ENCODE assay signal across 1 cellular context in the genomic region with DNA sequence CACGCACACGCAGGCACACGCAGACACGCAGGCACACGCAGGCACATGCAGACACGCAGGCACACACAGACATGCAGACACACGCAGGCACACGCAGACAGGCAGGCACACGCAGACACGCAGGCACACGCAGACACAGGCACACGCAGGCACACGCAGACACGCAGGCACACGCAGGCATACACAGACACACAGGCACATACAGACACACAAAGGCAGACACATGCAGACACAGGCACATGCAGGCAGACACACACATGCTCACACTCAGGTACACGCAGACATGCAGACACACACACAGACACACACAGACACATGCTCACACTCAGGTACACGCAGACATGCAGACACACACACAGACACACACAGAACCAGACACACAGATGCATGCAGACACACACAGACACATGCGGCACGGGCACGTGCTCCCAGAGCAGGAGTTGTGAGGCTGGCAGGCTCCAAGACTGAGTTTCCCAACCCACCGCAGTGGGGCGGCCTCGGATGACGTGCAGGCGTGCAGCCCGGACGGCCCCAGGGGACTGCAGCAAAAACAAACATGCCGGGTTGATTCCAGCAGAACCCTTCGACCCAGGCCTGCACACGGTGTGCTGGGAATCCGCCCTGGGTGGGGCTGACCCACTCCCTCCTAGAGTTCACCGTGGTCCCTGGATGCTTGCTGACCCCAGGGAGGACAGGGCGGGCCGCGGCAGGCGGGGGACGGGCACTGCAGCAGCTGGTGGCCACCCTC.
TF ChIP-seq lines count a peak whose summit lies in the region.

No MANE protein-coding gene starts in this region.

TF ChIP-seq in HepG2, 621 proteins besides CTCF, POLR2A, EP300 and RAD21 (continued from another document and continues in another):
- TF ChIP-seq ZC3H13 (CRISPR knock-in tag; IDR thresholded peaks at IDR 0.05) (no peak), ZNF724P (CRISPR knock-in tag; IDR thresholded peaks at IDR 0.05; ENCODE audit: borderline replicate concordance) (0 out of 2 replicates have a peak, but pooled peaks have one; percentile 68), HDAC2 (CRISPR knock-in tag; IDR thresholded peaks at IDR 0.05) (peak; percentile 80; the same call in 1 of the 2 replicates), HNF4G (IDR thresholded peaks at IDR 0.05; ENCODE audit: borderline replicate concordance, low read depth, low read length) (peak; percentile 57; the same call in 1 of the 2 replicates), HNF4G (CRISPR knock-in tag; IDR thresholded peaks at IDR 0.05; ENCODE audit: borderline replicate concordance, low read depth) (no peak; the same call in 1 of the 2 replicates), ZNF350 (CRISPR knock-in tag; IDR thresholded peaks at IDR 0.05; ENCODE audit: borderline replicate concordance, low read depth) (peak; percentile 47; the same call in 1 of the 2 replicates), ZNF30 (CRISPR knock-in tag; IDR thresholded peaks at IDR 0.05) (no peak), PCBP2 (optimal IDR thresholded peaks at IDR 0.05; ENCODE audit: low read depth, low read length, poor library complexity, severe bottlenecking) (no peak), KMT2B (CRISPR knock-in tag; IDR thresholded peaks at IDR 0.05) (no peak; the same call in 1 of the 2 replicates), SMARCC2 (IDR thresholded peaks at IDR 0.05) (no peak), MZF1 (CRISPR knock-in tag; IDR thresholded peaks at IDR 0.05; ENCODE audit: borderline replicate concordance) (no peak), RBM22 (optimal IDR thresholded peaks at IDR 0.05; ENCODE audit: low read length) (no peak), ZNF260 (CRISPR knock-in tag; IDR thresholded peaks at IDR 0.05; ENCODE audit: borderline replicate concordance, low read depth) (no peak), KAT2B (IDR thresholded peaks at IDR 0.05; ENCODE audit: borderline replicate concordance, low read depth, low read length) (no peak), TBX2 (CRISPR knock-in tag; IDR thresholded peaks at IDR 0.05; ENCODE audit: borderline replicate concordance) (peak; percentile 84), ARID2 (CRISPR knock-in tag; IDR thresholded peaks at IDR 0.05; ENCODE audit: borderline replicate concordance) (no peak), ZNF329 (CRISPR knock-in tag; IDR thresholded peaks at IDR 0.05; ENCODE audit: low read depth) (no peak), HIVEP1 (CRISPR knock-in tag; IDR thresholded peaks at IDR 0.05) (peak; percentile 53; the same call in 1 of the 2 replicates), IRX3 (CRISPR knock-in tag; IDR thresholded peaks at IDR 0.05; ENCODE audit: borderline replicate concordance, low read depth) (no peak), ZNF264 (CRISPR knock-in tag; IDR thresholded peaks at IDR 0.05) (peak; percentile 20; the same call in 1 of the 2 replicates), ZKSCAN1 (IDR thresholded peaks at IDR 0.05; ENCODE audit: low read length) (no peak), ZNF296 (CRISPR knock-in tag; conservative IDR thresholded peaks at IDR 0.05) (no peak), AGO1 (IDR thresholded peaks at IDR 0.05; ENCODE audit: low read depth, low read length, poor library complexity, severe bottlenecking) (no peak), ZNF224 (CRISPR knock-in tag; IDR thresholded peaks at IDR 0.05) (no peak), ZFP37 (CRISPR knock-in tag; IDR thresholded peaks at IDR 0.05; ENCODE audit: borderline replicate concordance) (no peak), ZNF256 (CRISPR knock-in tag; conservative IDR thresholded peaks at IDR 0.05) (no peak), SOX13 (IDR thresholded peaks at IDR 0.05) (no peak), SOX13 (CRISPR knock-in tag; conservative IDR thresholded peaks at IDR 0.05 in 1 of 2, IDR thresholded peaks at IDR 0.05 in 1 of 2) (peak in 1 of 2 experiments; percentile 64; a peak in 1 of 4 replicates), HDAC1 (CRISPR knock-in tag; IDR thresholded peaks at IDR 0.05) (no peak)
- TF ChIP-seq, protein P1, sequence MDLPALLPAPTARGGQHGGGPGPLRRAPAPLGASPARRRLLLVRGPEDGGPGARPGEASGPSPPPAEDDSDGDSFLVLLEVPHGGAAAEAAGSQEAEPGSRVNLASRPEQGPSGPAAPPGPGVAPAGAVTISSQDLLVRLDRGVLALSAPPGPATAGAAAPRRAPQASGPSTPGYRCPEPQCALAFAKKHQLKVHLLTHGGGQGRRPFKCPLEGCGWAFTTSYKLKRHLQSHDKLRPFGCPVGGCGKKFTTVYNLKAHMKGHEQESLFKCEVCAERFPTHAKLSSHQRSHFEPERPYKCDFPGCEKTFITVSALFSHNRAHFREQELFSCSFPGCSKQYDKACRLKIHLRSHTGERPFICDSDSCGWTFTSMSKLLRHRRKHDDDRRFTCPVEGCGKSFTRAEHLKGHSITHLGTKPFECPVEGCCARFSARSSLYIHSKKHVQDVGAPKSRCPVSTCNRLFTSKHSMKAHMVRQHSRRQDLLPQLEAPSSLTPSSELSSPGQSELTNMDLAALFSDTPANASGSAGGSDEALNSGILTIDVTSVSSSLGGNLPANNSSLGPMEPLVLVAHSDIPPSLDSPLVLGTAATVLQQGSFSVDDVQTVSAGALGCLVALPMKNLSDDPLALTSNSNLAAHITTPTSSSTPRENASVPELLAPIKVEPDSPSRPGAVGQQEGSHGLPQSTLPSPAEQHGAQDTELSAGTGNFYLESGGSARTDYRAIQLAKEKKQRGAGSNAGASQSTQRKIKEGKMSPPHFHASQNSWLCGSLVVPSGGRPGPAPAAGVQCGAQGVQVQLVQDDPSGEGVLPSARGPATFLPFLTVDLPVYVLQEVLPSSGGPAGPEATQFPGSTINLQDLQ (CRISPR knock-in tag; IDR thresholded peaks at IDR 0.05), result no peak
- TF ChIP-seq, protein P2, sequence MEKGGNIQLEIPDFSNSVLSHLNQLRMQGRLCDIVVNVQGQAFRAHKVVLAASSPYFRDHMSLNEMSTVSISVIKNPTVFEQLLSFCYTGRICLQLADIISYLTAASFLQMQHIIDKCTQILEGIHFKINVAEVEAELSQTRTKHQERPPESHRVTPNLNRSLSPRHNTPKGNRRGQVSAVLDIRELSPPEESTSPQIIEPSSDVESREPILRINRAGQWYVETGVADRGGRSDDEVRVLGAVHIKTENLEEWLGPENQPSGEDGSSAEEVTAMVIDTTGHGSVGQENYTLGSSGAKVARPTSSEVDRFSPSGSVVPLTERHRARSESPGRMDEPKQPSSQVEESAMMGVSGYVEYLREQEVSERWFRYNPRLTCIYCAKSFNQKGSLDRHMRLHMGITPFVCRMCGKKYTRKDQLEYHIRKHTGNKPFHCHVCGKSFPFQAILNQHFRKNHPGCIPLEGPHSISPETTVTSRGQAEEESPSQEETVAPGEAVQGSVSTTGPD (CRISPR knock-in tag; IDR thresholded peaks at IDR 0.05), result no peak
- TF ChIP-seq, protein P3, sequence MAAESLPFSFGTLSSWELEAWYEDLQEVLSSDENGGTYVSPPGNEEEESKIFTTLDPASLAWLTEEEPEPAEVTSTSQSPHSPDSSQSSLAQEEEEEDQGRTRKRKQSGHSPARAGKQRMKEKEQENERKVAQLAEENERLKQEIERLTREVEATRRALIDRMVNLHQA (CRISPR knock-in tag; IDR thresholded peaks at IDR 0.05), result no peak
- TF ChIP-seq, protein P4, sequence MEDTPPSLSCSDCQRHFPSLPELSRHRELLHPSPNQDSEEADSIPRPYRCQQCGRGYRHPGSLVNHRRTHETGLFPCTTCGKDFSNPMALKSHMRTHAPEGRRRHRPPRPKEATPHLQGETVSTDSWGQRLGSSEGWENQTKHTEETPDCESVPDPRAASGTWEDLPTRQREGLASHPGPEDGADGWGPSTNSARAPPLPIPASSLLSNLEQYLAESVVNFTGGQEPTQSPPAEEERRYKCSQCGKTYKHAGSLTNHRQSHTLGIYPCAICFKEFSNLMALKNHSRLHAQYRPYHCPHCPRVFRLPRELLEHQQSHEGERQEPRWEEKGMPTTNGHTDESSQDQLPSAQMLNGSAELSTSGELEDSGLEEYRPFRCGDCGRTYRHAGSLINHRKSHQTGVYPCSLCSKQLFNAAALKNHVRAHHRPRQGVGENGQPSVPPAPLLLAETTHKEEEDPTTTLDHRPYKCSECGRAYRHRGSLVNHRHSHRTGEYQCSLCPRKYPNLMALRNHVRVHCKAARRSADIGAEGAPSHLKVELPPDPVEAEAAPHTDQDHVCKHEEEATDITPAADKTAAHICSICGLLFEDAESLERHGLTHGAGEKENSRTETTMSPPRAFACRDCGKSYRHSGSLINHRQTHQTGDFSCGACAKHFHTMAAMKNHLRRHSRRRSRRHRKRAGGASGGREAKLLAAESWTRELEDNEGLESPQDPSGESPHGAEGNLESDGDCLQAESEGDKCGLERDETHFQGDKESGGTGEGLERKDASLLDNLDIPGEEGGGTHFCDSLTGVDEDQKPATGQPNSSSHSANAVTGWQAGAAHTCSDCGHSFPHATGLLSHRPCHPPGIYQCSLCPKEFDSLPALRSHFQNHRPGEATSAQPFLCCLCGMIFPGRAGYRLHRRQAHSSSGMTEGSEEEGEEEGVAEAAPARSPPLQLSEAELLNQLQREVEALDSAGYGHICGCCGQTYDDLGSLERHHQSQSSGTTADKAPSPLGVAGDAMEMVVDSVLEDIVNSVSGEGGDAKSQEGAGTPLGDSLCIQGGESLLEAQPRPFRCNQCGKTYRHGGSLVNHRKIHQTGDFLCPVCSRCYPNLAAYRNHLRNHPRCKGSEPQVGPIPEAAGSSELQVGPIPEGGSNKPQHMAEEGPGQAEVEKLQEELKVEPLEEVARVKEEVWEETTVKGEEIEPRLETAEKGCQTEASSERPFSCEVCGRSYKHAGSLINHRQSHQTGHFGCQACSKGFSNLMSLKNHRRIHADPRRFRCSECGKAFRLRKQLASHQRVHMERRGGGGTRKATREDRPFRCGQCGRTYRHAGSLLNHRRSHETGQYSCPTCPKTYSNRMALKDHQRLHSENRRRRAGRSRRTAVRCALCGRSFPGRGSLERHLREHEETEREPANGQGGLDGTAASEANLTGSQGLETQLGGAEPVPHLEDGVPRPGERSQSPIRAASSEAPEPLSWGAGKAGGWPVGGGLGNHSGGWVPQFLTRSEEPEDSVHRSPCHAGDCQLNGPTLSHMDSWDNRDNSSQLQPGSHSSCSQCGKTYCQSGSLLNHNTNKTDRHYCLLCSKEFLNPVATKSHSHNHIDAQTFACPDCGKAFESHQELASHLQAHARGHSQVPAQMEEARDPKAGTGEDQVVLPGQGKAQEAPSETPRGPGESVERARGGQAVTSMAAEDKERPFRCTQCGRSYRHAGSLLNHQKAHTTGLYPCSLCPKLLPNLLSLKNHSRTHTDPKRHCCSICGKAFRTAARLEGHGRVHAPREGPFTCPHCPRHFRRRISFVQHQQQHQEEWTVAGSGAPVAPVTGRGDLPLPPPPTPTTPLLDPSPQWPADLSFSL (CRISPR knock-in tag; IDR thresholded peaks at IDR 0.05), result peak; percentile 91
- TF ChIP-seq, protein P5, sequence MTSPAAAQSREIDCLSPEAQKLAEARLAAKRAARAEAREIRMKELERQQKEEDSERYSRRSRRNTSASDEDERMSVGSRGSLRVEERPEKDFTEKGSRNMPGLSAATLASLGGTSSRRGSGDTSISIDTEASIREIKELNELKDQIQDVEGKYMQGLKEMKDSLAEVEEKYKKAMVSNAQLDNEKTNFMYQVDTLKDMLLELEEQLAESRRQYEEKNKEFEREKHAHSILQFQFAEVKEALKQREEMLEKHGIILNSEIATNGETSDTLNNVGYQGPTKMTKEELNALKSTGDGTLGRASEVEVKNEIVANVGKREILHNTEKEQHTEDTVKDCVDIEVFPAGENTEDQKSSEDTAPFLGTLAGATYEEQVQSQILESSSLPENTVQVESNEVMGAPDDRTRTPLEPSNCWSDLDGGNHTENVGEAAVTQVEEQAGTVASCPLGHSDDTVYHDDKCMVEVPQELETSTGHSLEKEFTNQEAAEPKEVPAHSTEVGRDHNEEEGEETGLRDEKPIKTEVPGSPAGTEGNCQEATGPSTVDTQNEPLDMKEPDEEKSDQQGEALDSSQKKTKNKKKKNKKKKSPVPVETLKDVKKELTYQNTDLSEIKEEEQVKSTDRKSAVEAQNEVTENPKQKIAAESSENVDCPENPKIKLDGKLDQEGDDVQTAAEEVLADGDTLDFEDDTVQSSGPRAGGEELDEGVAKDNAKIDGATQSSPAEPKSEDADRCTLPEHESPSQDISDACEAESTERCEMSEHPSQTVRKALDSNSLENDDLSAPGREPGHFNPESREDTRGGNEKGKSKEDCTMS (CRISPR knock-in tag; conservative IDR thresholded peaks at IDR 0.05), result no peak
- TF ChIP-seq, protein P6, sequence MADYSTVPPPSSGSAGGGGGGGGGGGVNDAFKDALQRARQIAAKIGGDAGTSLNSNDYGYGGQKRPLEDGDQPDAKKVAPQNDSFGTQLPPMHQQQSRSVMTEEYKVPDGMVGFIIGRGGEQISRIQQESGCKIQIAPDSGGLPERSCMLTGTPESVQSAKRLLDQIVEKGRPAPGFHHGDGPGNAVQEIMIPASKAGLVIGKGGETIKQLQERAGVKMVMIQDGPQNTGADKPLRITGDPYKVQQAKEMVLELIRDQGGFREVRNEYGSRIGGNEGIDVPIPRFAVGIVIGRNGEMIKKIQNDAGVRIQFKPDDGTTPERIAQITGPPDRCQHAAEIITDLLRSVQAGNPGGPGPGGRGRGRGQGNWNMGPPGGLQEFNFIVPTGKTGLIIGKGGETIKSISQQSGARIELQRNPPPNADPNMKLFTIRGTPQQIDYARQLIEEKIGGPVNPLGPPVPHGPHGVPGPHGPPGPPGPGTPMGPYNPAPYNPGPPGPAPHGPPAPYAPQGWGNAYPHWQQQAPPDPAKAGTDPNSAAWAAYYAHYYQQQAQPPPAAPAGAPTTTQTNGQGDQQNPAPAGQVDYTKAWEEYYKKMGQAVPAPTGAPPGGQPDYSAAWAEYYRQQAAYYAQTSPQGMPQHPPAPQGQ (CRISPR knock-in tag; IDR thresholded peaks at IDR 0.05; ENCODE audit: borderline replicate concordance), result 0 out of 2 replicates have a peak, but pooled peaks have one; percentile 65
- TF ChIP-seq, protein P7, sequence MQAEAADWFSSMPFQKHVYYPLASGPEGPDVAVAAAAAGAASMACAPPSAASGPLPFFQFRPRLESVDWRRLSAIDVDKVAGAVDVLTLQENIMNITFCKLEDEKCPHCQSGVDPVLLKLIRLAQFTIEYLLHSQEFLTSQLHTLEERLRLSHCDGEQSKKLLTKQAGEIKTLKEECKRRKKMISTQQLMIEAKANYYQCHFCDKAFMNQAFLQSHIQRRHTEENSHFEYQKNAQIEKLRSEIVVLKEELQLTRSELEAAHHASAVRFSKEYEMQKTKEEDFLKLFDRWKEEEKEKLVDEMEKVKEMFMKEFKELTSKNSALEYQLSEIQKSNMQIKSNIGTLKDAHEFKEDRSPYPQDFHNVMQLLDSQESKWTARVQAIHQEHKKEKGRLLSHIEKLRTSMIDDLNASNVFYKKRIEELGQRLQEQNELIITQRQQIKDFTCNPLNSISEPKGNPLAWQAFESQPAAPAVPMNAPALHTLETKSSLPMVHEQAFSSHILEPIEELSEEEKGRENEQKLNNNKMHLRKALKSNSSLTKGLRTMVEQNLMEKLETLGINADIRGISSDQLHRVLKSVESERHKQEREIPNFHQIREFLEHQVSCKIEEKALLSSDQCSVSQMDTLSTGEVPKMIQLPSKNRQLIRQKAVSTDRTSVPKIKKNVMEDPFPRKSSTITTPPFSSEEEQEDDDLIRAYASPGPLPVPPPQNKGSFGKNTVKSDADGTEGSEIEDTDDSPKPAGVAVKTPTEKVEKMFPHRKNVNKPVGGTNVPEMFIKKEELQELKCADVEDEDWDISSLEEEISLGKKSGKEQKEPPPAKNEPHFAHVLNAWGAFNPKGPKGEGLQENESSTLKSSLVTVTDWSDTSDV (CRISPR knock-in tag; IDR thresholded peaks at IDR 0.05), result peak; percentile 89; the same call in 1 of the 2 replicates
- TF ChIP-seq, protein P8, sequence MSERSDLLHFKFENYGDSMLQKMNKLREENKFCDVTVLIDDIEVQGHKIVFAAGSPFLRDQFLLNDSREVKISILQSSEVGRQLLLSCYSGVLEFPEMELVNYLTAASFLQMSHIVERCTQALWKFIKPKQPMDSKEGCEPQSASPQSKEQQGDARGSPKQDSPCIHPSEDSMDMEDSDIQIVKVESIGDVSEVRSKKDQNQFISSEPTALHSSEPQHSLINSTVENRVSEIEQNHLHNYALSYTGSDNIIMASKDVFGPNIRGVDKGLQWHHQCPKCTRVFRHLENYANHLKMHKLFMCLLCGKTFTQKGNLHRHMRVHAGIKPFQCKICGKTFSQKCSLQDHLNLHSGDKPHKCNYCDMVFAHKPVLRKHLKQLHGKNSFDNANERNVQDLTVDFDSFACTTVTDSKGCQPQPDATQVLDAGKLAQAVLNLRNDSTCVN (CRISPR knock-in tag; IDR thresholded peaks at IDR 0.05; ENCODE audit: borderline replicate concordance), result peak; percentile 72; the same call in 1 of the 2 replicates
